1 cellular context compared by ENCODE assay signal in the genomic region with DNA sequence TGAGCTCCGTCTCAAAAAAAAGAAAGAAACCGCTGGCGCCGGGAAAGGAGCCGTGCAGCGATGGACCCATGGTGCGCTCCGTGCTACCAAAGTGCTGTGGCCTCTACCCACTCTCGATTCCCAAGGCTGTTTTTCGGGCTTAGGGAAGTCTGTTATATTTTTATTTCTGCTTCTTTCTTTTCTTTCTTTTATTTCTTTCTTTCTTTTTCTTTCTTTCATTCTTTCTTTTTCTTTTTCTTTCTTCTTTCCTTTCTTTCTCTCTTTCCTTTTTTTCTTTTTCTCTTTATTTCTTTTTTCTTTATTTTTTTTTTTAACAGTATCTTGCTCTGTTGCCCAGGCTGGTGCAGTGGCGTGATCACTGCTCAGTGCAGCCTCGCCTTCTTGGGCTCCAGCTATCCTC.
TF ChIP-seq lines count a peak whose summit lies in the region.

No MANE protein-coding gene starts in this region.

TF ChIP-seq in endothelial cell of umbilical vein, 7 proteins besides CTCF, POLR2A, EP300 and RAD21 (continued from another document):
- TF ChIP-seq FOS (IDR thresholded peaks at IDR 0.05; ENCODE audit: borderline replicate concordance, insufficient read depth, low read length) = no peak
